ENCODE assay signal across 16 cellular contexts in the genomic region with DNA sequence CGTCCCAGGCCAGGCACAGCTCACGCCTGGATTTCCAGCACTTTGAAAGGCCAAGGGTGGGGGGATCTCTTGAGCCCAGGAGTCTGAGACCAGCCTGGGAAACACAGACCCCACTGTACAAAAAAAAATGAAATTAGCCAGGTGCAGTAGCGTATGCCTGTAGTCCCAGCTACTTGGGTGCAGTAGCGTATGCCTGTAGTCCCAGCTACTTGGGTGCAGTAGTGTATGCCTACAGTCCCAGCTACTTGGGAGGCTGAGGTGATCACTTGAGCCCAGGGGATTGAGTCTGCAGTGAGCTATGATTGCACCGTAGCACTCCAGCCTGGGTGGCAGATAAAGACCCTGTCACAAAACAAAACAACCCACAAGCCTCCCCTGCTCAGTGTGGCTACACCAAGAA. TPM values are rescaled to one million over a fixed set of nuclear protein-coding genes. Genes with fewer than 3 reads are reported as not detected.
DNase-seq lines count a peak whose midpoint lies in the region; ATAC-seq and TF ChIP-seq lines count a peak whose summit lies in the region.
"Had no signal": no experiment of that assay in that cellular context is flagged by ENCODE, and none has a peak within 500 bp of the region (broad histone marks: within the 10 kb centered on the region; RNA-seq: fewer than 3 reads in every experiment).

No MANE protein-coding gene starts in this region.

- H4K91ac ChIP-seq in H9 (ENCODE audit: insufficient read length, low read depth, low read length), result no peak overlapping the region

- H2BK120ac ChIP-seq in H9 (ENCODE audit: low read depth, low read length, poor library complexity, severe bottlenecking), result no peak overlapping the region

- H2BK15ac ChIP-seq in H9 (ENCODE audit: low read depth, low read length), result no peak overlapping the region

- no peak overlapping the region; the same call in 1 of the 2 replicates for H3K14ac ChIP-seq in H9 (ENCODE audit: insufficient read depth, low read length)

- WGBS in H9 (ENCODE audit: extremely low coverage, insufficient read length, low lambda C conversion rate), result no CpG with 5 or more reads among the region's 5 CpGs

- H3K36me3 ChIP-seq in CD8-positive, alpha-beta T cell (ENCODE audit: insufficient read depth, low read length), result peaks cover 21% of the 10 kb centered on the region
- no peaks in the 10 kb centered on the region for H3K36me3 ChIP-seq in neural progenitor cell

- no peaks in the 10 kb centered on the region for H3K9me3 Mint-ChIP-seq in CD8-positive, alpha-beta T cell
- H3K9me3 Mint-ChIP-seq in H9 (no peaks in the 10 kb centered on the region), neural progenitor cell (no peaks in the 10 kb centered on the region)
- H3K9me3 Mint-ChIP-seq in activated CD8-positive, alpha-beta T cell treated with anti-CD3 and anti-CD28 coated beads, Interleukin-2, amount 10 ng/mL, durations not matched to agents 7 days and 5 days (ENCODE audit: insufficient read depth), result no peaks in the 10 kb centered on the region
- H3K9me3 Mint-ChIP-seq: activated T-cell treated with anti-CD3 and anti-CD28 coated beads, Interleukin-2, amount 50 U/mL, for 4 hours; naive B cell had no signal

- no peak overlapping the region for H2BK12ac ChIP-seq in H9 (ENCODE audit: insufficient read length, low read depth, low read length)

- no peak overlapping the region for H3K27ac ChIP-seq in CD8-positive, alpha-beta T cell (ENCODE audit: low read depth, low read length)
- H3K27ac ChIP-seq in H9 (ENCODE audit: insufficient read length, low read depth, low read length) (no peak overlapping the region), neural progenitor cell (no peak overlapping the region)
- H3K27ac ChIP-seq: psoas muscle had no signal

- TF ChIP-seq CTCF in CD8-positive, alpha-beta T cell (IDR thresholded peaks at IDR 0.05), result no peak
- TF ChIP-seq CTCF in H9 (conservative IDR thresholded peaks at IDR 0.05) (no peak), neural progenitor cell (IDR thresholded peaks at IDR 0.05) (no peak)

- intact Hi-C loops in CD8-positive, alpha-beta T cell (cut with DNase I, micrococcal nuclease), result no loop called here
- intact Hi-C loops in left ventricle myocardium superior (cut with micrococcal nuclease), result no loop called here

- no peak overlapping the region for H3K23ac ChIP-seq in H9 (ENCODE audit: insufficient read length, low read depth, low read length)

- H3K4me1 Mint-ChIP-seq in CD8-positive, alpha-beta T cell (ENCODE audit: low read depth), result peaks cover 5% of the 10 kb centered on the region
- H3K4me1 Mint-ChIP-seq in H9, result peaks cover 11 to 12% of the 10 kb centered on the region in 2 experiments
- peaks cover 30% of the 10 kb centered on the region for H3K4me1 Mint-ChIP-seq in activated CD8-positive, alpha-beta T cell treated with anti-CD3 and anti-CD28 coated beads, Interleukin-2, amount 10 ng/mL, durations not matched to agents 7 days and 5 days (ENCODE audit: low read depth)
- H3K4me1 Mint-ChIP-seq in neural progenitor cell, result peaks cover 4% of the 10 kb centered on the region

- POLR2A ChIA-PET in CD8-positive, alpha-beta T cell (lab: Charles Lee), result interaction anchor here (0.6 to 1.5 kb wide), 4 partner anchors 11 to 203 kb away, joined by 3 to 4 read pairs (median 3); a partner anchor contains a TSS
- POLR2A ChIA-PET in activated CD8-positive, alpha-beta T cell treated with anti-CD3 and anti-CD28 coated beads, Interleukin-2, amount 10 ng/mL, durations not matched to agents 7 days and 5 days (lab: Charles Lee), result interaction anchor here (0.9 to 1.1 kb wide), 2 partner anchors 8 to 97 kb away, joined by 3 read pairs; no protein-coding TSS in a partner anchor

- H3K9me3 ChIP-seq in CD8-positive, alpha-beta T cell (ENCODE audit: low read length), result no peaks in the 10 kb centered on the region
- H3K9me3 ChIP-seq in H9 (ENCODE audit: control insufficient read depth, low read depth, low read length), result no peaks in the 10 kb centered on the region
- H3K9me3 ChIP-seq in neural progenitor cell (ENCODE audit: low read depth), result no peaks in the 10 kb centered on the region
- H3K9me3 ChIP-seq: BE2C, psoas muscle had no signal

- H3K4me1 ChIP-seq in CD8-positive, alpha-beta T cell (ENCODE audit: insufficient read depth, low read length), result peaks cover 5% of the 10 kb centered on the region
- no peaks in the 10 kb centered on the region for H3K4me1 ChIP-seq in H9 (ENCODE audit: insufficient read depth, low read length)
- H3K4me1 ChIP-seq in neural progenitor cell, result peaks cover 10% of the 10 kb centered on the region
- H3K4me1 ChIP-seq: BE2C, psoas muscle had no signal

- no peak for DNase-seq in CD8-positive, alpha-beta T cell
- DNase-seq in H9 (no peak), neural progenitor cell (ENCODE audit: low spot score) (no peak), left ventricle myocardium superior (no peak), NCI-H146 treated with DMSO at 0.1 percent for 48 hours (lab: John Stamatoyannopoulos, UW; ENCODE audit: unreplicated experiment) (no peak)
- no peak for DNase-seq in activated CD8-positive, alpha-beta T cell treated with anti-CD3 and anti-CD28 coated beads, Interleukin-2, amount 10 ng/mL, durations not matched to agents 7 days and 5 days
- DNase-seq: activated T-cell treated with anti-CD3 and anti-CD28 coated beads, Interleukin-2, amount 50 U/mL, for 4 hours; BE2C; dermis blood vessel endothelial cell; DMS153; naive B cell; NCI-H2107; NCI-H69; substantia nigra had no signal

- no peaks in the 10 kb centered on the region for H3K79me1 ChIP-seq in H9 (ENCODE audit: insufficient read depth, low read depth, low read length, poor library complexity, severe bottlenecking)

- no peak overlapping the region for H3K18ac ChIP-seq in H9 (ENCODE audit: insufficient read length, low read depth, low read length)

- H3K9ac ChIP-seq in H9 (ENCODE audit: extremely low read depth, insufficient read length, low read length) (no peak overlapping the region), neural progenitor cell (no peak overlapping the region)

- no peak overlapping the region for H3K4me3 ChIP-seq in CD8-positive, alpha-beta T cell (ENCODE audit: low read depth, low read length)
- no peak overlapping the region for H3K4me3 ChIP-seq in neural progenitor cell
- H3K4me3 ChIP-seq: psoas muscle had no signal

- H3K4me2 ChIP-seq in H9 (ENCODE audit: insufficient read depth, insufficient read length, low read length) (no peak overlapping the region), neural progenitor cell (no peak overlapping the region)

- CTCF ChIA-PET in CD8-positive, alpha-beta T cell (lab: Charles Lee), result interaction anchor here (1.0 to 1.1 kb wide), 3 partner anchors 10 to 105 kb away, joined by 3 to 5 read pairs (median 3); no protein-coding TSS in a partner anchor
- CTCF ChIA-PET in activated CD8-positive, alpha-beta T cell treated with anti-CD3 and anti-CD28 coated beads, Interleukin-2, amount 10 ng/mL, durations not matched to agents 7 days and 5 days (lab: Charles Lee), result interaction anchor here (1.1 to 2.3 kb wide), 5 partner anchors 27 to 107 kb away, joined by 3 to 9 read pairs (median 4); a partner anchor contains a TSS

- H4K5ac ChIP-seq in H9 (ENCODE audit: insufficient read length, low read depth, low read length), result no peak overlapping the region

- H3K36me3 Mint-ChIP-seq in CD8-positive, alpha-beta T cell, result peaks cover 34% of the 10 kb centered on the region
- H3K36me3 Mint-ChIP-seq in H9 (ENCODE audit: insufficient read depth in 1 of 3, low read depth in 3 of 3) (peaks cover 10 to 22% (median 16%) of the 10 kb centered on the region in 3 experiments; a peak in 6 of 7 replicates), neural progenitor cell (peaks cover 8% of the 10 kb centered on the region)
- H3K36me3 Mint-ChIP-seq in activated CD8-positive, alpha-beta T cell treated with anti-CD3 and anti-CD28 coated beads, Interleukin-2, amount 10 ng/mL, durations not matched to agents 7 days and 5 days (ENCODE audit: low read depth), result peaks cover 26% of the 10 kb centered on the region

- no peak overlapping the region for H2AK5ac ChIP-seq in H9 (ENCODE audit: insufficient read length, low read length)

- H2BK5ac ChIP-seq in H9 (ENCODE audit: insufficient read length, low read length), result no peak overlapping the region

- peak overlapping the region; percentile 41 for H3K27ac Mint-ChIP-seq in CD8-positive, alpha-beta T cell
- H3K27ac Mint-ChIP-seq in H9 (peak overlapping the region in 2 of 3 experiments; percentile 77 to 89; a peak in 4 of 7 replicates), neural progenitor cell (peak overlapping the region; percentile 8)
- H3K27ac Mint-ChIP-seq in activated CD8-positive, alpha-beta T cell treated with anti-CD3 and anti-CD28 coated beads, Interleukin-2, amount 10 ng/mL, durations not matched to agents 7 days and 5 days, result peak overlapping the region; percentile 61

- H2AFZ ChIP-seq in H9 (ENCODE audit: low read length) (no peak overlapping the region), neural progenitor cell (replicated peaks) (no peak overlapping the region)

- H3K27me3 ChIP-seq in CD8-positive, alpha-beta T cell (ENCODE audit: insufficient read depth, low read length), result no peaks in the 10 kb centered on the region
- no peaks in the 10 kb centered on the region; the same call in 1 of the 2 replicates for H3K27me3 ChIP-seq in H9 (ENCODE audit: insufficient read depth, low read length)
- no peaks in the 10 kb centered on the region for H3K27me3 ChIP-seq in neural progenitor cell
- H3K27me3 ChIP-seq: BE2C had no signal

- no peak overlapping the region for H4K8ac ChIP-seq in H9 (replicated peaks; ENCODE audit: insufficient read length, low read depth, low read length)

- H3K56ac ChIP-seq in H9 (ENCODE audit: insufficient read length, low read depth, low read length), result no peak overlapping the region

- H4K20me1 ChIP-seq in H9 (ENCODE audit: control insufficient read depth, insufficient read depth, insufficient read length) (no peaks in the 10 kb centered on the region), neural progenitor cell (ENCODE audit: low read depth) (peaks cover 14% of the 10 kb centered on the region)

- no peak overlapping the region for H3K4me3 Mint-ChIP-seq in CD8-positive, alpha-beta T cell
- H3K4me3 Mint-ChIP-seq in H9, result no peak overlapping the region
- no peak overlapping the region for H3K4me3 Mint-ChIP-seq in activated CD8-positive, alpha-beta T cell treated with anti-CD3 and anti-CD28 coated beads, Interleukin-2, amount 10 ng/mL, durations not matched to agents 7 days and 5 days
- no peak overlapping the region for H3K4me3 Mint-ChIP-seq in neural progenitor cell
- H3K4me3 Mint-ChIP-seq: activated T-cell treated with anti-CD3 and anti-CD28 coated beads, Interleukin-2, amount 50 U/mL, for 4 hours had no signal

- ATAC-seq in CD8-positive, alpha-beta T cell, result peak; percentile 36
- ATAC-seq in activated CD8-positive, alpha-beta T cell treated with anti-CD3 and anti-CD28 coated beads, Interleukin-2, amount 10 ng/mL, durations not matched to agents 7 days and 5 days, result peak; percentile 12
- no peak for ATAC-seq in GM18868 (IDR thresholded peaks at IDR 0.05; ENCODE audit: unreplicated experiment)
- no peak for ATAC-seq in left ventricle myocardium superior
- ATAC-seq: psoas muscle had no signal

- H3T11ph ChIP-seq in H9 (ENCODE audit: low read length), result no peak overlapping the region

- no peaks in the 10 kb centered on the region for H3K79me2 ChIP-seq in H9 (ENCODE audit: insufficient read depth, low read length)
- no peaks in the 10 kb centered on the region for H3K79me2 ChIP-seq in neural progenitor cell (ENCODE audit: low read depth)

- H2BK20ac ChIP-seq in H9 (ENCODE audit: low read depth, low read length, poor library complexity, severe bottlenecking), result no peak overlapping the region

- H3K23me2 ChIP-seq in H9 (ENCODE audit: insufficient read length, low read depth, low read length, poor library complexity, severe bottlenecking), result no peaks in the 10 kb centered on the region

- H3K27me3 Mint-ChIP-seq in CD8-positive, alpha-beta T cell (ENCODE audit: low read depth), result no peaks in the 10 kb centered on the region
- H3K27me3 Mint-ChIP-seq in H9 (ENCODE audit: low read depth) (no peaks in the 10 kb centered on the region), neural progenitor cell (ENCODE audit: insufficient read depth, low read depth) (peaks cover 7% of the 10 kb centered on the region)
- no peaks in the 10 kb centered on the region for H3K27me3 Mint-ChIP-seq in activated CD8-positive, alpha-beta T cell treated with anti-CD3 and anti-CD28 coated beads, Interleukin-2, amount 10 ng/mL, durations not matched to agents 7 days and 5 days (ENCODE audit: low read depth)
- H3K27me3 Mint-ChIP-seq: naive B cell had no signal

- no peak overlapping the region for H3K4ac ChIP-seq in H9 (ENCODE audit: low read depth, low read length)

- H3F3A ChIP-seq in neural progenitor cell (ENCODE audit: low read depth), result peaks cover 9% of the 10 kb centered on the region

RNA-seq across cellular contexts. Expression of a gene that starts 27.0 kb away (rescaled TPM):
- 10 to 100 TPM; 14.4 to 14.8 TPM for total RNA-seq in CD8-positive, alpha-beta T cell
- total RNA-seq in H9 (2021) (24.2 and 27.2 TPM in 2 replicates), neural progenitor cell (ENCODE audit: low replicate concordance) (5.2 and 10.4 TPM in 2 replicates), left ventricle myocardium superior (23.0 TPM)
- total RNA-seq in activated CD8-positive, alpha-beta T cell treated with anti-CD3 and anti-CD28 coated beads, Interleukin-2, amount 10 ng/mL, durations not matched to agents 7 days and 5 days, result 10 to 100 TPM; 41.1 to 43.6 TPM

RNA-seq across cellular contexts. Expression of a gene that starts 45.2 kb away (rescaled TPM):
- total RNA-seq in CD8-positive, alpha-beta T cell, result 10 to 100 TPM; 30.9 to 32.7 TPM
- 24.0 and 26.1 TPM in 2 replicates for total RNA-seq in H9 (2021)
- 10 to 100 TPM; 52.1 to 56.3 TPM for total RNA-seq in activated CD8-positive, alpha-beta T cell treated with anti-CD3 and anti-CD28 coated beads, Interleukin-2, amount 10 ng/mL, durations not matched to agents 7 days and 5 days
- 17.7 and 27.5 TPM in 2 replicates for total RNA-seq in neural progenitor cell (ENCODE audit: low replicate concordance)
- total RNA-seq in left ventricle myocardium superior, result 15.4 TPM

RNA-seq across cellular contexts. Expression of a gene that starts 54.6 kb away (rescaled TPM):
- 10 to 100 TPM; 42.0 to 43.9 TPM for total RNA-seq in CD8-positive, alpha-beta T cell
- total RNA-seq in H9 (2021) (93.7 and 97.4 TPM in 2 replicates), neural progenitor cell (ENCODE audit: low replicate concordance) (43.3 and 48.7 TPM in 2 replicates), left ventricle myocardium superior (132 TPM)
- 10 to 100 TPM; 62.1 to 66.1 TPM for total RNA-seq in activated CD8-positive, alpha-beta T cell treated with anti-CD3 and anti-CD28 coated beads, Interleukin-2, amount 10 ng/mL, durations not matched to agents 7 days and 5 days

RNA-seq across cellular contexts. Expression of a gene that starts 54.8 kb away (rescaled TPM):
- total RNA-seq in CD8-positive, alpha-beta T cell, result 100 to 1,000 TPM; 103 to 107 TPM
- total RNA-seq in H9 (2021) (50.3 and 58.2 TPM in 2 replicates), neural progenitor cell (ENCODE audit: low replicate concordance) (28.0 and 37.3 TPM in 2 replicates), left ventricle myocardium superior (26.2 TPM)
- total RNA-seq in activated CD8-positive, alpha-beta T cell treated with anti-CD3 and anti-CD28 coated beads, Interleukin-2, amount 10 ng/mL, durations not matched to agents 7 days and 5 days, result 10 to 100 TPM; 65.7 to 75.4 TPM

Comparison
In these comparisons a context has a peak if more than half of its experiments do, and no peak if none do; other contexts are left out.
1. ATAC-seq: peak in CD8-positive, alpha-beta T cell (single experiment) and activated CD8-positive, alpha-beta T cell treated with anti-CD3 and anti-CD28 coated beads, Interleukin-2, amount 10 ng/mL, durations not matched to agents 7 days and 5 days (single experiment); none in GM18868 (single experiment) and left ventricle myocardium superior (single experiment).
2. H3K27ac Mint-ChIP-seq: peak in every context shown above with its lines; median percentile 83 in H9; 61 in activated CD8-positive, alpha-beta T cell treated with anti-CD3 and anti-CD28 coated beads, Interleukin-2, amount 10 ng/mL, durations not matched to agents 7 days and 5 days; 41 in CD8-positive, alpha-beta T cell; 8 in neural progenitor cell.